Comparison of ENCODE assay signal across 11 cellular contexts in genomic region chr7:84591897-84592296, GRCh38.
"Had no signal": no experiment of that assay in that cellular context is flagged by ENCODE, and none has a peak within 500 bp of the region (broad histone marks: within the 10 kb centered on the region; RNA-seq: fewer than 3 reads in every experiment).

No MANE protein-coding gene starts in this region.

- FAIRE-seq: H1, H54 had no signal

- H3K9me3 Mint-ChIP-seq: H9, HFFc6 had no signal

- H3K9me3 ChIP-seq: HAP-1 had no signal

- H3K36me3 ChIP-seq: HAP-1 had no signal

- H3K27ac ChIP-seq: GM23248 had no signal

- H2AFZ ChIP-seq: GM23248, GM23338 had no signal

- H3K4me1 Mint-ChIP-seq: GM23338, H9 had no signal

- H3K4me2 ChIP-seq: GM23338 had no signal

- DNase-seq: GM23248, GOT3, H7, H9, HCEC 1CT, HFFc6 had no signal

- ATAC-seq: GM23338, HCT116 had no signal

- H3K9ac ChIP-seq: GM23248 had no signal

- H3K4me3 Mint-ChIP-seq: GM23338, H9, HFFc6 had no signal

- H3K4me3 ChIP-seq: GM23248, GM23338, HAP-1 had no signal

- H3K27ac Mint-ChIP-seq: GM23338, H9, HFFc6 had no signal
